Comparison of ENCODE assay signal across 9 cellular contexts in the genomic region with DNA sequence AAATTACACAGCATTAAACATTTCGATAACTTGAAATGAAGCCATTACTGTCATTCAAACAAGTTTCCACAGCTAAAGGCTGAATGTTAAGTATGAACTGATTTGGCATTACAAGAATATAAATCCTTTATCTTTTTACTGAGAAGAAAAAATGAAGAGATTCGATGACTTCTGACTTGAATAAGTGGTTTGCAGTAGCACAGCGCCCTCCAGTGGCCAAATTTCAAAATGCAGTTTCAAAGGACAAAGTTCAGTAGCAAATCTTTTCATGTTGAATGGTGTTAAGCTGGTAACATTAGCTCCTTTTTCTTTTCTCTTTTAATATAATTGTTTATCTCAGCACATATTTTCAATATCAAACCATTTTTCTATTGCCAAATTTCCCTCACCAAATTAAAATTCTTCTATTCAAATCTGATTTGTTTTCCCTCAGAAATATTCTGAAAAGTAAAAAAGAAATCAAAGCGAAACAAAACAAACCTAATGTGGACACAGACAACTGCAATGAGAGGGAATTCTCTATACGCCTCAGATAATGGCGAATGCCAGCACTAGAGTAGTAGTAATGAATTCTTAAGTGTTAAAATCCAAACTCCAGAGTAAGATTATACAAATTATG.
DNase-seq lines count a peak whose midpoint lies in the region; ATAC-seq and TF ChIP-seq lines count a peak whose summit lies in the region.
"Had no signal": no experiment of that assay in that cellular context is flagged by ENCODE, and none has a peak within 500 bp of the region (broad histone marks: within the 10 kb centered on the region; RNA-seq: fewer than 3 reads in every experiment).

No MANE protein-coding gene starts in this region.

- H2AFZ ChIP-seq in Loucy (ENCODE audit: low read length) (no peak overlapping the region), SU-DHL-6 (ENCODE audit: low read depth, low read length, severe bottlenecking) (no peak overlapping the region)

- peak; percentile 57 for ATAC-seq in left ventricle myocardium superior
- ATAC-seq in stimulated activated memory B cell treated with anti-CD40 and anti-IgM and Interleukin-4, amounts not matched to agents 10 μg/mL and 1 μg/mL and 100 μg/mL, for 72 hours, result no peak
- no peak for ATAC-seq in GM18858 (IDR thresholded peaks at IDR 0.05; ENCODE audit: unreplicated experiment)

- TF ChIP-seq EP300 in sigmoid colon (IDR thresholded peaks at IDR 0.05), result no peak

- no peaks in the 10 kb centered on the region for H3K9me3 Mint-ChIP-seq in stimulated activated memory B cell treated with anti-CD40 and anti-IgM and Interleukin-4, amounts not matched to agents 10 μg/mL and 1 μg/mL and 100 μg/mL, for 72 hours
- H3K9me3 Mint-ChIP-seq: dendritic cell treated with granulocyte-macrophage colony-stimulating factor and Interleukin-4, amounts not matched to agents 40 ng/mL and 50 ng/mL, for 4 days had no signal

- no peak overlapping the region for H3K4me2 ChIP-seq in Loucy (ENCODE audit: low read depth, low read length, poor library complexity, severe bottlenecking)
- H3K4me2 ChIP-seq in SU-DHL-6 (ENCODE audit: low read depth, low read length, poor library complexity, severe bottlenecking), result no peak overlapping the region

- no peaks in the 10 kb centered on the region for H3K9me2 ChIP-seq in Loucy (replicated peaks; ENCODE audit: low read depth, low read length)
- H3K9me2 ChIP-seq in SU-DHL-6 (replicated peaks; ENCODE audit: insufficient read depth, low read length), result no peaks in the 10 kb centered on the region

- no peaks in the 10 kb centered on the region for H3K36me3 Mint-ChIP-seq in stimulated activated memory B cell treated with anti-CD40 and anti-IgM and Interleukin-4, amounts not matched to agents 10 μg/mL and 1 μg/mL and 100 μg/mL, for 72 hours

- H4K20me1 ChIP-seq in Loucy (ENCODE audit: insufficient read depth, low read length, poor library complexity, severe bottlenecking), result no peaks in the 10 kb centered on the region
- H4K20me1 ChIP-seq in SU-DHL-6 (ENCODE audit: low read depth, low read length), result no peaks in the 10 kb centered on the region

- WGBS in sigmoid colon, 2 donors, result 33 to 40% methylated on average over 6 of the region's 6 CpGs

- H3K9me3 ChIP-seq in Loucy (ENCODE audit: insufficient read depth, low read depth, low read length), result no peaks in the 10 kb centered on the region
- no peaks in the 10 kb centered on the region for H3K9me3 ChIP-seq in SU-DHL-6 (ENCODE audit: insufficient read depth, low read length)
- H3K9me3 ChIP-seq in sigmoid colon, result no peaks in the 10 kb centered on the region

- H3K36me3 ChIP-seq in Loucy (ENCODE audit: insufficient read depth, low read length) (no peaks in the 10 kb centered on the region), SU-DHL-6 (ENCODE audit: low read length) (no peaks in the 10 kb centered on the region), sigmoid colon (no peaks in the 10 kb centered on the region)

- no peak overlapping the region for H3K9ac ChIP-seq in Loucy (ENCODE audit: low read depth, low read length, poor library complexity, severe bottlenecking)
- no peak overlapping the region for H3K9ac ChIP-seq in SU-DHL-6 (ENCODE audit: low read length)

- H3K27ac Mint-ChIP-seq in stimulated activated memory B cell treated with anti-CD40 and anti-IgM and Interleukin-4, amounts not matched to agents 10 μg/mL and 1 μg/mL and 100 μg/mL, for 72 hours, result no peak overlapping the region
- H3K27ac Mint-ChIP-seq: dendritic cell treated with granulocyte-macrophage colony-stimulating factor and Interleukin-4, amounts not matched to agents 40 ng/mL and 50 ng/mL, for 4 days had no signal

- H3F3A ChIP-seq in Loucy (ENCODE audit: low read depth) (no peaks in the 10 kb centered on the region), SU-DHL-6 (ENCODE audit: insufficient read depth) (no peaks in the 10 kb centered on the region)

- TF ChIP-seq CTCF in Loucy (conservative IDR thresholded peaks at IDR 0.05; ENCODE audit: low read length) (peak; percentile 96), SU-DHL-6 (IDR thresholded peaks at IDR 0.05; ENCODE audit: insufficient read depth, low read length, poor library complexity, severe bottlenecking) (peak; percentile 98), sigmoid colon (IDR thresholded peaks at IDR 0.05) (peak; percentile 66 to 88 (median 83))

- H3K27ac ChIP-seq in SU-DHL-6 (ENCODE audit: low read depth, low read length) (no peak overlapping the region), sigmoid colon (no peak overlapping the region)

- no peak for TF ChIP-seq POLR2A in sigmoid colon (IDR thresholded peaks at IDR 0.05)

- H3K4me1 ChIP-seq in Loucy (ENCODE audit: insufficient read depth, low read length, poor library complexity, severe bottlenecking) (no peaks in the 10 kb centered on the region), sigmoid colon (peaks cover 0 to 7% (median 0%) of the 10 kb centered on the region in 4 donors)

- H3K27me3 ChIP-seq in Loucy (ENCODE audit: insufficient read depth, low read length, poor library complexity, severe bottlenecking), result no peaks in the 10 kb centered on the region
- no peaks in the 10 kb centered on the region for H3K27me3 ChIP-seq in SU-DHL-6 (ENCODE audit: low read length)
- H3K27me3 ChIP-seq in sigmoid colon, result no peaks in the 10 kb centered on the region

- no peaks in the 10 kb centered on the region for H3K4me1 Mint-ChIP-seq in stimulated activated memory B cell treated with anti-CD40 and anti-IgM and Interleukin-4, amounts not matched to agents 10 μg/mL and 1 μg/mL and 100 μg/mL, for 72 hours

- intact Hi-C loops in left ventricle myocardium superior (cut with micrococcal nuclease) (loop anchor here (10.0 kb wide), 1 partner anchor 699 kb away; no protein-coding TSS in a partner anchor), sigmoid colon (cut with DNase I) (loop anchor here (1.0 to 2.0 kb wide), 2 partner anchors 703 to 789 kb away; no protein-coding TSS in a partner anchor)

- H3K4me3 ChIP-seq in Loucy (ENCODE audit: low read length, poor library complexity, severe bottlenecking) (no peak overlapping the region), SU-DHL-6 (ENCODE audit: insufficient read depth, low read length, poor library complexity, severe bottlenecking) (no peak overlapping the region), sigmoid colon (no peak overlapping the region)

- H3K79me2 ChIP-seq in Loucy (ENCODE audit: insufficient read depth, low read length), result no peaks in the 10 kb centered on the region
- H3K79me2 ChIP-seq in SU-DHL-6 (ENCODE audit: insufficient read depth, low read length), result no peaks in the 10 kb centered on the region

- H3K27me3 Mint-ChIP-seq in stimulated activated memory B cell treated with anti-CD40 and anti-IgM and Interleukin-4, amounts not matched to agents 10 μg/mL and 1 μg/mL and 100 μg/mL, for 72 hours, result no peaks in the 10 kb centered on the region
- H3K27me3 Mint-ChIP-seq: dendritic cell treated with granulocyte-macrophage colony-stimulating factor and Interleukin-4, amounts not matched to agents 40 ng/mL and 50 ng/mL, for 4 days had no signal

- DNase-seq in DMS153 treated with DMSO at 0.1 percent for 48 hours (lab: John Stamatoyannopoulos, UW; ENCODE audit: unreplicated experiment) (peak; percentile 66), amniotic epithelial cell (ENCODE audit: low read depth) (peak; percentile 62), left ventricle myocardium superior (peak; percentile 48), sigmoid colon (peak; percentile 87)

- no peak overlapping the region for H3K4me3 Mint-ChIP-seq in stimulated activated memory B cell treated with anti-CD40 and anti-IgM and Interleukin-4, amounts not matched to agents 10 μg/mL and 1 μg/mL and 100 μg/mL, for 72 hours
- H3K4me3 Mint-ChIP-seq: dendritic cell treated with granulocyte-macrophage colony-stimulating factor and Interleukin-4, amounts not matched to agents 40 ng/mL and 50 ng/mL, for 4 days had no signal
